ENCODE assay signal across 1 cellular context in genomic region chr15:75762357-75762718, GRCh38. TPM values are rescaled to one million over a fixed set of nuclear protein-coding genes. Genes with fewer than 3 reads are reported as not detected.
"Had no signal": no experiment of that assay in that cellular context is flagged by ENCODE, and none has a peak within 500 bp of the region (broad histone marks: within the 10 kb centered on the region; RNA-seq: fewer than 3 reads in every experiment).

No MANE protein-coding gene starts in this region.

RNA-seq across cellular contexts. Expression of gene CSPG4, which starts 49.7 kb away (rescaled TPM):
- total RNA-seq: OCI-LY7 had no signal
